In genomic region chr13:109355129-109355528, GRCh38 we compare ENCODE assay signal across 33 cellular contexts.
"Had no signal": no experiment of that assay in that cellular context is flagged by ENCODE, and none has a peak within 500 bp of the region (broad histone marks: within the 10 kb centered on the region; RNA-seq: fewer than 3 reads in every experiment).

No MANE protein-coding gene starts in this region.

- H3K9me3 ChIP-seq: adrenal gland, ascending aorta, body of pancreas, breast epithelium had no signal

- H3K27ac ChIP-seq: adrenal gland, ascending aorta, body of pancreas, brain microvascular endothelial cell, breast epithelium, cardiac muscle cell had no signal

- H3K4me1 ChIP-seq: ascending aorta, body of pancreas, breast epithelium had no signal

- H3K36me3 ChIP-seq: adrenal gland, ascending aorta, brain microvascular endothelial cell, breast epithelium, cardiac muscle cell had no signal

- H3K4me3 ChIP-seq: adrenal gland, ascending aorta, body of pancreas, breast epithelium, cardiac muscle cell had no signal

- ATAC-seq: activated naive CD4-positive, alpha-beta T cell treated with anti-CD3 and anti-CD28 coated beads, Interleukin-2, amount 50 U/mL, for 72 hours; activated naive CD8-positive, alpha-beta T cell treated with anti-CD3 and anti-CD28 coated beads, Interleukin-2, amount 50 U/mL, for 24 hours; activated T-cell treated with anti-CD3 and anti-CD28 coated beads, Interleukin-2, amount 50 U/mL, for 4 hours; activated T-cell treated with anti-CD3 and anti-CD28 coated beads, Interleukin-2, amount 50 U/mL, for 72 hours; activated T-helper 17 cell treated with anti-CD3 and anti-CD28 coated beads, Interleukin-2, amount 50 U/mL, for 72 hours; body of pancreas had no signal

- H3K27me3 ChIP-seq: adrenal gland, ascending aorta, body of pancreas, brain microvascular endothelial cell, breast epithelium, cardiac muscle cell had no signal

- DNase-seq: activated effector memory CD4-positive, alpha-beta T cell treated with anti-CD3 and anti-CD28 coated beads, Interleukin-2, amount 50 U/mL, for 16 hours; activated effector memory CD4-positive, alpha-beta T cell treated with Interleukin-2 at 50 U/mL for 16 hours; activated gamma-delta T cell; activated gamma-delta T cell treated with Interleukin-2 at 50 U/mL for 16 hours; activated naive CD4-positive, alpha-beta T cell; activated naive CD4-positive, alpha-beta T cell treated with anti-CD3 and anti-CD28 coated beads for 36 hours; activated naive CD4-positive, alpha-beta T cell treated with anti-CD3 and anti-CD28 coated beads, Interleukin-2, amount 10 ng/mL, durations not matched to agents 7 days and 5 days; activated naive CD4-positive, alpha-beta T cell treated with anti-CD3 and anti-CD28 coated beads, Interleukin-2, amount 50 U/mL, for 16 hours; activated naive CD4-positive, alpha-beta T cell treated with Interleukin-2 at 50 U/mL for 16 hours; activated naive CD8-positive, alpha-beta T cell treated with anti-CD3 and anti-CD28 coated beads for 36 hours; activated naive CD8-positive, alpha-beta T cell treated with anti-CD3 and anti-CD28 coated beads, Interleukin-2, amount 10 ng/mL, durations not matched to agents 7 days and 5 days; activated naive CD8-positive, alpha-beta T cell treated with anti-CD3 and anti-CD28 coated beads, Interleukin-2, amount 50 U/mL, for 24 hours; activated T-cell treated with anti-CD3 and anti-CD28 coated beads, Interleukin-2, amount 50 U/mL, for 24 hours; activated T-cell treated with anti-CD3 and anti-CD28 coated beads, Interleukin-2, amount 50 U/mL, for 4 hours; activated T-cell treated with anti-CD3 and anti-CD28 coated beads, Interleukin-2, amount 50 U/mL, for 48 hours; activated T-cell treated with anti-CD3 and anti-CD28 coated beads, Interleukin-2, amount 50 U/mL, for 72 hours; adrenal gland; amniotic stem cell; amygdala; anterior cingulate cortex; aorta; body of pancreas; brain microvascular endothelial cell; caudate nucleus; central memory CD4-positive, alpha-beta T cell; cerebellar nuclear complex had no signal

- FAIRE-seq: astrocyte, bronchial epithelial cell had no signal
